ENCODE assay signal across 30 cellular contexts in the genomic region with DNA sequence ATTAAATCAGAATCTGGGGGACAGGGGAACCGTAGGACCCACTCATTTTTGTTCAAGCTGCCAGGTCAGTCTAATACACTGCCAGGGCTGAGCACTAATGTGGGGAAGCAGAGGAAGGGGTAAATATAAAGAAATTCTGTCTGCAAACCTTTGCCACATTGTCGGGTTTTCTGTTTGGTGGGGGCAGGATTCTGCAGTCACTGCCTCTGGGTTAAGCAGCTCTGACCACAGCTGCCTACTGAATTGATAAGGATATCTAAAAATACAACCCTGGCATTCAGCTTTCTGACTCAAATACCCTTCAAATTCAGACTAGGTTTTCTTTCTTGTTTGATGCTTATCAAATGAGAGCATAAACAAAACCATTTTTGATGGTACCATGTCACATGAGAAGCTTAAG. TPM values are rescaled to one million over a fixed set of nuclear protein-coding genes. Genes with fewer than 3 reads are reported as not detected.
"Had no signal": no experiment of that assay in that cellular context is flagged by ENCODE, and none has a peak within 500 bp of the region (broad histone marks: within the 10 kb centered on the region; RNA-seq: fewer than 3 reads in every experiment).

No MANE protein-coding gene starts in this region.

- H3K27ac ChIP-seq: brain microvascular endothelial cell, coronary artery, VCaP had no signal

- FAIRE-seq: astrocyte, bronchial epithelial cell had no signal

- H3K36me3 ChIP-seq: brain microvascular endothelial cell had no signal

- ATAC-seq: activated CD4-positive, CD25-positive, alpha-beta regulatory T cell treated with anti-CD3 and anti-CD28 coated beads, Interleukin-2, amount 50 U/mL, for 24 hours; activated CD8-positive, alpha-beta memory T cell treated with anti-CD3 and anti-CD28 coated beads, Interleukin-2, amount 10 ng/mL, durations not matched to agents 7 days and 5 days; activated CD8-positive, alpha-beta T cell treated with anti-CD3 and anti-CD28 coated beads, Interleukin-2, amount 10 ng/mL, durations not matched to agents 7 days and 5 days; activated naive CD4-positive, alpha-beta T cell treated with anti-CD3 and anti-CD28 coated beads, Interleukin-2, amount 50 U/mL, for 72 hours; activated T-cell treated with anti-CD3 and anti-CD28 coated beads, Interleukin-2, amount 50 U/mL, for 72 hours; esophagus mucosa had no signal

- H3K4me3 ChIP-seq: coronary artery, dorsolateral prefrontal cortex had no signal

- DNase-seq: activated B cell treated with CpG ODN at 0.5 μM for 24 hours; activated CD4-positive, alpha-beta T cell treated with anti-CD3 and anti-CD28 coated beads for 48 hours; activated CD4-positive, alpha-beta T cell treated with anti-CD3 and anti-CD28 coated beads, Interleukin-2, amount 50 U/mL, for 1 hour; activated CD4-positive, alpha-beta T cell treated with anti-CD3 and anti-CD28 coated beads, Interleukin-2, amount 50 U/mL, for 48 hours; activated CD8-positive, alpha-beta memory T cell treated with anti-CD3 and anti-CD28 coated beads, Interleukin-2, amount 10 ng/mL, durations not matched to agents 7 days and 5 days; activated CD8-positive, alpha-beta memory T cell treated with anti-CD3 and anti-CD28 coated beads, Interleukin-2, amount 50 U/mL, for 4 hours; activated CD8-positive, alpha-beta T cell treated with anti-CD3 and anti-CD28 coated beads, Interleukin-2, amount 10 ng/mL, durations not matched to agents 7 days and 5 days; activated gamma-delta T cell; activated naive CD4-positive, alpha-beta T cell; activated naive CD4-positive, alpha-beta T cell treated with anti-CD3 and anti-CD28 coated beads, Interleukin-2, amount 10 ng/mL, durations not matched to agents 7 days and 5 days; activated naive CD8-positive, alpha-beta T cell treated with anti-CD3 and anti-CD28 coated beads, Interleukin-2, amount 10 ng/mL, durations not matched to agents 7 days and 5 days; activated T-cell treated with anti-CD3 and anti-CD28 coated beads, Interleukin-2, amount 50 U/mL, for 24 hours; activated T-cell treated with anti-CD3 and anti-CD28 coated beads, Interleukin-2, amount 50 U/mL, for 72 hours; amniotic stem cell; anterior cingulate cortex; brain microvascular endothelial cell; dorsolateral prefrontal cortex; effector memory CD4-positive, alpha-beta T cell; endodermal cell; foreskin fibroblast; head of caudate nucleus had no signal

RNA-seq across cellular contexts. Expression of a gene that starts 6.0 kb away (rescaled TPM):
- total RNA-seq: activated B cell treated with CpG ODN at 0.5 μM for 24 hours; activated CD8-positive, alpha-beta memory T cell treated with anti-CD3 and anti-CD28 coated beads for 36 hours; activated CD8-positive, alpha-beta memory T cell treated with anti-CD3 and anti-CD28 coated beads, Interleukin-2, amount 10 ng/mL, durations not matched to agents 7 days and 5 days; activated CD8-positive, alpha-beta T cell treated with anti-CD3 and anti-CD28 coated beads, Interleukin-2, amount 10 ng/mL, durations not matched to agents 7 days and 5 days; activated naive CD4-positive, alpha-beta T cell treated with anti-CD3 and anti-CD28 coated beads, Interleukin-2, amount 50 U/mL, for 72 hours; activated naive CD8-positive, alpha-beta T cell treated with anti-CD3 and anti-CD28 coated beads, Interleukin-2, amount 10 ng/mL, durations not matched to agents 7 days and 5 days; activated T-cell treated with anti-CD3 and anti-CD28 coated beads, Interleukin-2, amount 50 U/mL, for 72 hours; T-helper 1 cell treated with Interleukin-12 subunit alpha and Interleukin-12 subunit beta and Interleukin-4 antibody, amounts not matched to agents 30 ng/mL and 1 ng/mL, for 36 hours had no signal
